In the genomic region with DNA sequence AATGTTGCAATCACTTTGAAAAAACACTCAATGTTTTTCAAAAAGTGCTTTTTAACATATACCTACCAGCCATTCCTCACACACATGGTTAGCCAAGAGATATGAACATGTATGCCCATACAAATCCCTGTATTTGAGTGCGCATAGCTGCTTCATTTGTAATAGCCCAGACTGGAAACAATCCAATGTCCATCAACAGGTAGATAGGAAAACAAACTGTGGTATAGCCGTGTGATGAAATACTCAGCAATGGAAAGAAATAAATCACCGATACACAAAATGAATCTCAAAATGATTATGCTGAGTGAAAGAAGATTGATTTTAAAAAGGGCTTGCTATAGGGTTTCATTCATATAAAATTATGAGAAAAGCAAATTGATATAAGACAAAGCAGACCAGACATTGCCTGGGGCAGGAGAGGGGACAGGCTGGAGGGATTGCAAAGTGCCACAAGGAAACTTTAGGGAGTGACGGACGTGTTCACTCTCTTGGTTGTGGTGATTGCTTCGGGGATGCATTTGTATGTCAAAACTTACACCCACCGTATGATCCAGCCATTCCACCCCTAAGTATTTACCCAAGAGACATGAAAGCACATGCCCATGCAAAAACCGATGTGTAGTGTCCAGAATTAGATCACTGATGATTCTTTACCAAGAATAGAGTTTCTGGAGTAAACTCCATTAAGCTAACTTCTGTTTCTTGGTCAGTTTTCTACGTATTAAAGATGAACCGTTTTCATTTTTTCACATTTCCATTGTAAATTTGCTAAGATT, we compare ENCODE assay signal across 6 cellular contexts. TPM values are rescaled to one million over a fixed set of nuclear protein-coding genes. Genes with fewer than 3 reads are reported as not detected.
DNase-seq lines count a peak whose midpoint lies in the region; ATAC-seq, FAIRE-seq and TF ChIP-seq lines count a peak whose summit lies in the region.
"Not testable (repeated sequence)": the region's sequence is repeated elsewhere in the genome, so short reads cannot be mapped to it uniquely, and the experiment has no call there.

No MANE protein-coding gene starts in this region.

- H3K4me2 ChIP-seq in K562 (ENCODE audit: insufficient read depth, low read length); mammary epithelial cell (ENCODE audit: insufficient read depth, low read depth, low read length); keratinocyte (ENCODE audit: control insufficient read depth, extremely low read depth, insufficient read depth, low read depth, low read length): not testable (repeated sequence)

- H3K9me3 ChIP-seq in HEK293 (ENCODE audit: control insufficient read depth, insufficient read depth, low read depth, low read length); K562 (replicated peaks; ENCODE audit: control insufficient read depth, insufficient read depth, low read depth, low read length); mammary epithelial cell (replicated peaks; ENCODE audit: insufficient read depth, low read length); keratinocyte (ENCODE audit: control insufficient read depth, low read depth, low read length): not testable (repeated sequence)

- not testable (repeated sequence) for ATAC-seq in K562

- POLR2A ChIA-PET in HEK293 (lab: Yijun Ruan, JAX), result not testable (repeated sequence)
- POLR2A ChIA-PET in K562 (lab: Yijun Ruan, JAX), result interaction anchor here (0.6 kb wide), 1 partner anchor 829 kb away, joined by 3 read pairs; no protein-coding TSS in a partner anchor

- not testable (repeated sequence) for TF ChIP-seq EP300 in K562 (IDR thresholded peaks at IDR 0.05; ENCODE audit: low read length)

- not testable (repeated sequence) for DNase-seq in K562 (ENCODE audit: extremely low read depth in 1 of 4, low spot score in 3 of 4); keratinocyte (ENCODE audit: low read depth, low spot score); urothelium cell line (ENCODE audit: low spot score)
- DNase-seq in mammary epithelial cell (peak; percentile 27), epithelial cell of esophagus (ENCODE audit: low read depth) (peak; percentile 90)

- not testable (repeated sequence) for H2AFZ ChIP-seq in K562 (ENCODE audit: low read depth, low read length); keratinocyte (ENCODE audit: control insufficient read depth, low read length)
- H2AFZ ChIP-seq in mammary epithelial cell (ENCODE audit: low read depth, low read length), result peak overlapping the region; percentile 3

- H3K4me1 ChIP-seq in HEK293 (ENCODE audit: control insufficient read depth, insufficient read depth, low read length); K562 (replicated peaks in 1 of 2; ENCODE audit: control insufficient read depth in 2 of 2, insufficient read depth in 2 of 2, low read length in 2 of 2); mammary epithelial cell (ENCODE audit: insufficient read depth, low read length); keratinocyte (ENCODE audit: control insufficient read depth, extremely low read depth, insufficient read depth, low read length): not testable (repeated sequence)

- H3K27ac ChIP-seq in HEK293 (ENCODE audit: extremely low read depth, low read depth, low read length); K562 (ENCODE audit: extremely low read depth, low read depth, low read length); mammary epithelial cell (ENCODE audit: insufficient read depth, low read depth, low read length); keratinocyte (ENCODE audit: control insufficient read depth, insufficient read depth, low read length): not testable (repeated sequence)

- intact Hi-C loops in K562 (cut with micrococcal nuclease); mammary epithelial cell (cut with micrococcal nuclease): not testable (repeated sequence)

- not testable (repeated sequence) for H4K20me1 ChIP-seq in K562 (replicated peaks; ENCODE audit: control insufficient read depth, insufficient read depth, low read length); mammary epithelial cell (ENCODE audit: insufficient read depth, low read length); keratinocyte (ENCODE audit: control insufficient read depth, extremely low read depth, insufficient read depth, low read length)

- not testable (repeated sequence) for H3K79me2 ChIP-seq in K562 (ENCODE audit: control insufficient read depth, insufficient read depth, low read length); mammary epithelial cell (ENCODE audit: insufficient read depth, low read length); keratinocyte (ENCODE audit: control insufficient read depth, insufficient read depth, low read length)

- not testable (repeated sequence) for TF ChIP-seq CTCF in HEK293 (tag by site-specific recombination; IDR thresholded peaks at IDR 0.05); K562 (IDR thresholded peaks at IDR 0.05 in 2 of 3, conservative IDR thresholded peaks at IDR 0.05 in 1 of 3; ENCODE audit: insufficient read depth in 2 of 3, low read depth in 1 of 3, low read length in 3 of 3); mammary epithelial cell (conservative IDR thresholded peaks at IDR 0.05 in 1 of 2, IDR thresholded peaks at IDR 0.05 in 1 of 2; ENCODE audit: extremely low read depth in 1 of 2, insufficient read depth in 1 of 2, low read depth in 1 of 2, low read length in 2 of 2); epithelial cell of esophagus (IDR thresholded peaks at IDR 0.05; ENCODE audit: insufficient read depth, low read depth, low read length, missing control alignments); keratinocyte (optimal IDR thresholded peaks at IDR 0.05 in 1 of 3, IDR thresholded peaks at IDR 0.05 in 1 of 3, conservative IDR thresholded peaks at IDR 0.05 in 1 of 3; ENCODE audit: extremely low read depth in 1 of 3, insufficient read depth in 2 of 3, low read length in 3 of 3)

- not testable (repeated sequence) for BruUV-seq in K562 (replicated peaks; lab: Mats Ljungman, UMichigan); mammary epithelial cell (replicated peaks; lab: Mats Ljungman, UMichigan)

- not testable (repeated sequence) for H3K4me3 ChIP-seq in HEK293 (ENCODE audit: low read depth, low read length); K562; mammary epithelial cell (replicated peaks in 1 of 3; ENCODE audit: insufficient read depth in 1 of 3, low read depth in 2 of 3, low read length in 3 of 3); epithelial cell of esophagus (ENCODE audit: low read length); keratinocyte (ENCODE audit: control insufficient read depth in 2 of 3, extremely low read depth in 1 of 3, insufficient read depth in 2 of 3, low read depth in 1 of 3, low read length in 3 of 3)

- not testable (repeated sequence) for H3K9ac ChIP-seq in K562 (ENCODE audit: insufficient read depth in 1 of 2, low read depth in 2 of 2, low read length in 2 of 2); mammary epithelial cell (ENCODE audit: insufficient read depth, low read length); keratinocyte (ENCODE audit: control insufficient read depth, extremely low read depth, insufficient read depth, low read length)

- not testable (repeated sequence) for H3K27me3 ChIP-seq in K562 (ENCODE audit: control insufficient read depth in 2 of 2, insufficient read depth in 2 of 2, low read length in 2 of 2); mammary epithelial cell (ENCODE audit: insufficient read depth, low read length); keratinocyte (ENCODE audit: control insufficient read depth, extremely low read depth, insufficient read depth, low read length)

- not testable (repeated sequence) for H3K9me1 ChIP-seq in K562 (ENCODE audit: control insufficient read depth, insufficient read depth, low read length); keratinocyte (ENCODE audit: control insufficient read depth, extremely low read depth, insufficient read depth, low read length)

- CTCF ChIA-PET in HEK293 (lab: Yijun Ruan, JAX); K562 (lab: Yijun Ruan, JAX; ENCODE audit: low intra/inter-chr PET ratio); mammary epithelial cell (lab: Charles Lee; ENCODE audit: low non-redundant PET): not testable (repeated sequence)

- not testable (repeated sequence) for FAIRE-seq in K562 (lab: Jason Lieb, UNC)
- FAIRE-seq in keratinocyte (lab: Jason Lieb, UNC), result peak; percentile 53
- FAIRE-seq in urothelium cell line (lab: Jason Lieb, UNC), result peak; percentile 67

- not testable (repeated sequence) for TF ChIP-seq POLR2A in K562 (conservative IDR thresholded peaks at IDR 0.05)

- 10% methylated on average over 10 of the region's 10 CpGs for WGBS in K562 (ENCODE audit: insufficient coverage, low coverage, missing lambda C conversion rate)
- 54% methylated on average over 10 of the region's 10 CpGs for WGBS in mammary epithelial cell (ENCODE audit: low coverage, missing lambda C conversion rate)

- dilution Hi-C loops in mammary epithelial cell (cut with HindIII; ENCODE audit: low sequenced_read_pairs); keratinocyte (cut with MboI; ENCODE audit: extremely low pct_ligation_motif_present, low sequenced_read_pairs): not testable (repeated sequence)

- H3K36me3 ChIP-seq in HEK293 (ENCODE audit: control insufficient read depth in 2 of 2, insufficient read depth in 1 of 2, low read length in 2 of 2); K562 (ENCODE audit: control insufficient read depth, insufficient read depth, low read length); mammary epithelial cell (ENCODE audit: insufficient read depth, low read length); keratinocyte (ENCODE audit: control insufficient read depth in 2 of 2, extremely low read depth in 1 of 2, insufficient read depth in 2 of 2, low read length in 2 of 2): not testable (repeated sequence)

- in situ Hi-C loops in K562 (cut with MboI); mammary epithelial cell (cut with MboI; ENCODE audit: low sequenced_read_pairs in 2 of 2): not testable (repeated sequence)

- not testable (repeated sequence) for TF ChIP-seq RAD21 in K562 (CRISPR knock-in tag; conservative IDR thresholded peaks at IDR 0.05 in 1 of 2, IDR thresholded peaks at IDR 0.05 in 1 of 2)

RNA-seq across cellular contexts. Expression of gene RABL2A, which starts 36.4 kb away (rescaled TPM):
- total RNA-seq in K562 (2011; cell fraction: chromatin; rRNA removed; ENCODE audit: low replicate concordance), result 27.6 and 50.6 TPM in 2 replicates
- total RNA-seq in K562 (2011; cell fraction: nucleolus; rRNA removed), result 20.1 and 30.2 TPM in 2 replicates
- 34.0 and 48.6 TPM in 2 replicates for total RNA-seq in K562 (2011; cell fraction: nucleoplasm; rRNA removed)
- total RNA-seq in K562 (2014; rRNA removed), result 2.2 and 3.5 TPM in 2 replicates
- total RNA-seq in K562 (2014; rRNA removed; fragmentation: Illumina TruSeq; extraction: Trizol), result 2.1 and 3.2 TPM in 2 replicates
- 3.4 and 4.8 TPM in 2 replicates for total RNA-seq in K562 (2015; rRNA removed; fragmentation: Illumina TruSeq; extraction: Trizol)
- total RNA-seq in K562 (2021), result 3.2 and 4.2 TPM in 2 replicates
- polyA plus RNA-seq in K562 (2011; rRNA removed), result 5.3 and 5.8 TPM in 2 replicates
- 4.7 and 5.1 TPM in 2 replicates for polyA plus RNA-seq in K562 (2011; cell fraction: cytosol; rRNA removed)
- polyA plus RNA-seq in K562 (2011; cell fraction: nucleus; rRNA removed), result 21.7 and 27.2 TPM in 2 replicates
- polyA plus RNA-seq in K562 (2012), result 3.2 and 6.6 TPM in 2 replicates
- 2.8 and 4.7 TPM in 2 replicates for polyA plus RNA-seq in K562 (2014; fragmentation: Illumina TruSeq; extraction: Trizol)
- polyA plus RNA-seq in K562 (2014; fragmentation: Nextera tagmentation; extraction: Ambion mirVana), result under 1 TPM; 0.27 to 0.34 TPM
- polyA plus RNA-seq in K562 (2014; rRNA removed), result 3.0 and 5.1 TPM in 2 replicates
- polyA minus RNA-seq in K562 (2011; rRNA and poly(A)+ RNA removed), result 7.4 and 9.2 TPM in 2 replicates
- 1.3 TPM in 1 of 2 replicates, not detected in the other for polyA minus RNA-seq in K562 (2011; cell fraction: cytosol; rRNA and poly(A)+ RNA removed)
- 10.0 and 11.8 TPM in 2 replicates for polyA minus RNA-seq in K562 (2011; cell fraction: nucleus; rRNA and poly(A)+ RNA removed)
- total RNA-seq in mammary epithelial cell, result 10 to 100 TPM in 1 of 2 donors, 1 to 10 TPM in 1; 7.3 to 14.1 TPM
- polyA plus RNA-seq in mammary epithelial cell, result 10.6 TPM
- 42.7 TPM for polyA minus RNA-seq in mammary epithelial cell
- 6.7 to 10.0 TPM (median 7.6 TPM) in 3 replicates for polyA plus RNA-seq in keratinocyte
- polyA plus RNA-seq in keratinocyte (2011; ENCODE audit: low read depth), result 5.6 TPM
- 3.7 and 3.9 TPM in 2 replicates for polyA plus RNA-seq in keratinocyte (2011; cell fraction: cytosol; rRNA removed)
- polyA plus RNA-seq in keratinocyte (2011; cell fraction: nucleus; rRNA removed), result 22.8 and 25.8 TPM in 2 replicates
- polyA plus RNA-seq in keratinocyte (2012; ENCODE audit: low replicate concordance), result 3.6 and 5.7 TPM in 2 replicates
- 4.1 to 14.7 TPM (median 14.7 TPM) in 3 replicates for polyA minus RNA-seq in keratinocyte
- 7.1 TPM for polyA minus RNA-seq in keratinocyte (2011; cell fraction: cytosol; rRNA and poly(A)+ RNA removed)
- 7.1 and 7.8 TPM in 2 replicates for polyA minus RNA-seq in keratinocyte (2011; cell fraction: nucleus; rRNA and poly(A)+ RNA removed)
